In the genomic region with DNA sequence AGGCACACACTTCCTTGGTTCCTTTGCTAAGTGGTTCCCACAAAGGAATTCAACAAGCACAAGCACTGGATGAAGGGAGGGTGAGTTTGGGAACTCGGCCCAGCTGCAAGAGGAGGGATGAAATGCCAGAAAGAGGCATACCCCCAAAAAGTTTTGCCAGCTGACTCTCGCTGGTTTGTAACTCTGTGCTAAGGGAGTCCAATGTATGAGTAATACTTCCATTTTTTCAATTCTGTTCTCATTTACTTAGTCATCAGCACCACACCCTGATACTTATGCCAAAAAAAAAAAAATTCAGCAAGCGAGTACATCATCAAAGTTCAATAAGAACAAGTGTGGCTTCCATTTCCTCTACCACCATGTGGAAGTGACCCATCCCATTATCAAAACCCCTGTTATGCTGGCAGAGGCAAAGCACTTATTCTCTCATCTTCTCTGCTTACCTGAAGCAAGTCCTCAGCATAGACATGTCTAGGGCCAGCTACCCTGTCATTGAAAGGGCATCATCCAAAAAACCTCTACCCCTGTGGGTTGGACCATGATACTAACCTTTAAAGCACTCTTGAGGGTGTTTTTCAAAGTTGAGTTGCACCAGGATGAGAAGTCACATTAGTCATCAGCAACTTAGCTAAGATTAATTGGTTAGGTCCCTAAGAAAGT, we compare ENCODE assay signal across 10 cellular contexts. TPM values are rescaled to one million over a fixed set of nuclear protein-coding genes. Genes with fewer than 3 reads are reported as not detected.
DNase-seq lines count a peak whose midpoint lies in the region; ATAC-seq, FAIRE-seq and TF ChIP-seq lines count a peak whose summit lies in the region.
"Had no signal": no experiment of that assay in that cellular context is flagged by ENCODE, and none has a peak within 500 bp of the region (broad histone marks: within the 10 kb centered on the region; RNA-seq: fewer than 3 reads in every experiment).

No MANE protein-coding gene starts in this region.

- TF ChIP-seq CTCF in body of pancreas (IDR thresholded peaks at IDR 0.05), result no peak

- peaks cover 0 to 3% (median 0%) of the 10 kb centered on the region in 9 donors for H3K9me3 Mint-ChIP-seq in naive thymus-derived CD8-positive, alpha-beta T cell

- no peaks in the 10 kb centered on the region for H3K9me3 ChIP-seq in body of pancreas

- peak overlapping the region in 2 of 10 donors; percentile 50 to 58 for H3K27ac Mint-ChIP-seq in naive thymus-derived CD8-positive, alpha-beta T cell

- WGBS in body of pancreas, 2 donors, result 56 to 66% methylated on average over 3 of the region's 3 CpGs

- no peak overlapping the region for H3K4me3 ChIP-seq in body of pancreas

- FAIRE-seq in GM19239 (lab: Jason Lieb, UNC), result no peak
- FAIRE-seq: GM18507 had no signal

- intact Hi-C loops in body of pancreas (cut with DNase I), result no loop called here

- peaks cover 0 to 5% (median 2%) of the 10 kb centered on the region in 5 donors for H3K27me3 Mint-ChIP-seq in naive thymus-derived CD8-positive, alpha-beta T cell

- peak overlapping the region in 1 of 10 donors; percentile 9 for H3K4me3 Mint-ChIP-seq in naive thymus-derived CD8-positive, alpha-beta T cell

- peaks cover 6 to 71% (median 21%) of the 10 kb centered on the region in 4 donors for H3K4me1 Mint-ChIP-seq in naive thymus-derived CD8-positive, alpha-beta T cell

- no peaks in the 10 kb centered on the region for H3K27me3 ChIP-seq in body of pancreas

- no peak overlapping the region for H3K27ac ChIP-seq in body of pancreas

- no peaks in the 10 kb centered on the region for H3K36me3 Mint-ChIP-seq in naive thymus-derived CD8-positive, alpha-beta T cell

- POLR2A ChIA-PET in naive thymus-derived CD8-positive, alpha-beta T cell (lab: Charles Lee), result no interaction called here

- TF ChIP-seq POLR2A in body of pancreas (IDR thresholded peaks at IDR 0.05), result no peak

- H3K36me3 ChIP-seq in body of pancreas (replicated peaks in 1 of 2; ENCODE audit: insufficient read depth in 1 of 2, low read depth in 2 of 2), result no peaks in the 10 kb centered on the region

- H3K4me1 ChIP-seq in body of pancreas, result no peaks in the 10 kb centered on the region

- peak; percentile 60 for ATAC-seq in body of pancreas
- ATAC-seq in naive thymus-derived CD8-positive, alpha-beta T cell, result peak; percentile 35 to 39
- no peak for ATAC-seq in GM18870 (IDR thresholded peaks at IDR 0.05; ENCODE audit: unreplicated experiment)

- DNase-seq in CD1c-positive myeloid dendritic cell (ENCODE audit: extremely low spot score) (peak; percentile 80), MV-4-11 (lab: John Stamatoyannopoulos, UW) (peak; percentile 56), body of pancreas (no peak), GOT3 (lab: John Stamatoyannopoulos, UW) (no peak), GM19239 (ENCODE audit: insufficient read length, low spot score) (no peak), UCSD-AML1 (lab: John Stamatoyannopoulos, UW; ENCODE audit: unreplicated experiment) (no peak)
- DNase-seq in naive thymus-derived CD8-positive, alpha-beta T cell, result no peak
- DNase-seq: Kasumi-1 had no signal

RNA-seq across cellular contexts. Expression of gene HYCC1, which starts 6.9 kb away (rescaled TPM):
- total RNA-seq in body of pancreas, result 10 to 100 TPM in 1 of 2 donors, 1 to 10 TPM in 1; 8.6 to 10.5 TPM
- total RNA-seq in naive thymus-derived CD8-positive, alpha-beta T cell, result 10 to 100 TPM; 15.2 to 15.8 TPM
- 10 to 100 TPM in 1 of 3 donors, 1 to 10 TPM in 2; 6.8 to 11.1 (median 8.6) TPM for polyA plus RNA-seq in naive thymus-derived CD8-positive, alpha-beta T cell

Comparison
In these comparisons a context has a peak if more than half of its experiments do, and no peak if none do; other contexts are left out.
1. DNase-seq: peak in CD1c-positive myeloid dendritic cell (single experiment) and MV-4-11 (single experiment); none in body of pancreas (0 of 4), naive thymus-derived CD8-positive, alpha-beta T cell (0 of 10), GOT3 (single experiment), GM19239 (single experiment) and UCSD-AML1 (single experiment).